1 cellular context compared by ENCODE assay signal in genomic region chr17:45867702-45868101, GRCh38.
TF ChIP-seq lines count a peak whose summit lies in the region.

No MANE protein-coding gene starts in this region.

TF ChIP-seq in GM23338, 12 proteins besides CTCF, POLR2A, EP300 and RAD21:
- TF ChIP-seq ZNF462 (CRISPR knock-in tag; IDR thresholded peaks at IDR 0.05), result no peak
- TF ChIP-seq EZH2phosphoT487 (IDR thresholded peaks at IDR 0.05; ENCODE audit: unreplicated experiment), result no peak
- no peak for TF ChIP-seq EZH2 (IDR thresholded peaks at IDR 0.05; ENCODE audit: low read depth, unreplicated experiment)
- no peak for TF ChIP-seq ETS1 (IDR thresholded peaks at IDR 0.05)
- no peak for TF ChIP-seq REST (IDR thresholded peaks at IDR 0.05; ENCODE audit: unreplicated experiment)
- TF ChIP-seq CREB1 (CRISPR knock-in tag; IDR thresholded peaks at IDR 0.05; ENCODE audit: low read depth), result no peak
- no peak for TF ChIP-seq NANOG (IDR thresholded peaks at IDR 0.05; ENCODE audit: borderline replicate concordance)
- TF ChIP-seq POLR2AphosphoS5 (IDR thresholded peaks at IDR 0.05; ENCODE audit: low read depth), result no peak
- no peak for TF ChIP-seq STAT1 (IDR thresholded peaks at IDR 0.05; ENCODE audit: unreplicated experiment)
- no peak for TF ChIP-seq JUNB (IDR thresholded peaks at IDR 0.05; ENCODE audit: unreplicated experiment)
- no peak for TF ChIP-seq ZNF331 (CRISPR knock-in tag; IDR thresholded peaks at IDR 0.05; ENCODE audit: low read depth)
